In the genomic region with DNA sequence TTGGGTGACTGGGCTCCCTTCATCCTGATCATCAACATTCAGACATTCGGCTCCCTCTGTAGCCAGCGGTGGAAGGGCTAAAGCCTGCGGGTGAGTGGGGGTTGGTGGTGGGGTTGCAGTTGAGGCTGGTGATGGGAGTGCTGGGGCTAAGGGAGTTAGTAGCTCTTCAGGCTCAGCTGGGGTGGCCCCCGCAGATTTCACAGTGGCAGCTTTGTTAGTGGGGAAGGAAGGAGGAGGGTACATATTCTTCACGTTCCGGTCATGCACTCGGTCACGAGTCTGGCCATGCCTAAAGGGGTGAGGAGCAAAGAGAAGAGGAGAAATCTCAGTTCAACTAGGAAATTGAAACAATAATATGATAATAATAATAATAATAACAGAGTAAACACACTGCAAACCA, we compare ENCODE assay signal across 18 cellular contexts. TPM values are rescaled to one million over a fixed set of nuclear protein-coding genes. Genes with fewer than 3 reads are reported as not detected.
DNase-seq lines count a peak whose midpoint lies in the region; ATAC-seq and TF ChIP-seq lines count a peak whose summit lies in the region.
"Had no signal": no experiment of that assay in that cellular context is flagged by ENCODE, and none has a peak within 500 bp of the region (broad histone marks: within the 10 kb centered on the region; RNA-seq: fewer than 3 reads in every experiment).

No MANE protein-coding gene starts in this region.

- intact Hi-C loops in head of caudate nucleus (cut with DNase I): no loop called here

- H3K4me1 Mint-ChIP-seq in stimulated activated effector memory CD8-positive, alpha-beta T cell treated with anti-CD3 and anti-CD28 coated beads, Interleukin-12 subunit alpha, Interleukin-12 subunit beta, amount 100 ng/mL, for 72 hours: peaks cover 14% of the 10 kb centered on the region

- no peak overlapping the region for H3K4me3 Mint-ChIP-seq in stimulated activated effector memory CD8-positive, alpha-beta T cell treated with anti-CD3 and anti-CD28 coated beads, Interleukin-12 subunit alpha, Interleukin-12 subunit beta, amount 100 ng/mL, for 72 hours
- H3K4me3 Mint-ChIP-seq: CD8-positive, alpha-beta T cell had no signal

- DNase-seq in Ammon's horn (ENCODE audit: low spot score): peak; percentile 42
- DNase-seq in head of caudate nucleus: peak in 36 of 42 donors; percentile 12 to 84 (median 36)
- no peak for DNase-seq in stimulated activated effector memory CD8-positive, alpha-beta T cell treated with anti-CD3 and anti-CD28 coated beads, Interleukin-12 subunit alpha, Interleukin-12 subunit beta, amount 100 ng/mL, for 72 hours (ENCODE audit: low spot score in 2 of 2)
- DNase-seq in activated CD8-positive, alpha-beta memory T cell treated with anti-CD3 and anti-CD28 coated beads, Interleukin-2, amount 50 U/mL, for 48 hours: no peak
- DNase-seq in GM13976 (ENCODE audit: low spot score): no peak
- DNase-seq: 8988T; CD8-positive, alpha-beta T cell; DMS79 treated with DMSO at 0.1 percent for 48 hours; GOT3; NCI-H1417; NCI-H187 treated with DMSO at 0.1 percent for 48 hours; NCI-H748 treated with DMSO at 0.1 percent for 48 hours; OCI-M1; SJCRH30 had no signal

- H3K27ac ChIP-seq in angular gyrus (ENCODE audit: low read depth, low read length): peak overlapping the region; percentile 25
- H3K27ac ChIP-seq: BLaER1, SJCRH30 had no signal

- in situ Hi-C loops in GM13976 (cut with MboI; ENCODE audit: low sequenced_read_pairs, unreplicated experiment): no loop called here

- no peak for ATAC-seq in stimulated activated effector memory CD8-positive, alpha-beta T cell treated with anti-CD3 and anti-CD28 coated beads, Interleukin-12 subunit alpha, Interleukin-12 subunit beta, amount 100 ng/mL, for 72 hours
- no peak for ATAC-seq in esophagus mucosa
- ATAC-seq in GM18511 (IDR thresholded peaks at IDR 0.05; ENCODE audit: unreplicated experiment): no peak
- ATAC-seq: CD8-positive, alpha-beta T cell had no signal

- peak overlapping the region; percentile 67 for H3K27ac Mint-ChIP-seq in stimulated activated effector memory CD8-positive, alpha-beta T cell treated with anti-CD3 and anti-CD28 coated beads, Interleukin-12 subunit alpha, Interleukin-12 subunit beta, amount 100 ng/mL, for 72 hours

- peaks cover 100% of the 10 kb centered on the region for H3K36me3 Mint-ChIP-seq in stimulated activated effector memory CD8-positive, alpha-beta T cell treated with anti-CD3 and anti-CD28 coated beads, Interleukin-12 subunit alpha, Interleukin-12 subunit beta, amount 100 ng/mL, for 72 hours

- no peak for TF ChIP-seq CTCF in GM13976 (IDR thresholded peaks at IDR 0.05; ENCODE audit: borderline replicate concordance, control extremely low read depth, extremely low read depth, insufficient read depth, missing control alignments)

- no peaks in the 10 kb centered on the region for H3K9me3 Mint-ChIP-seq in stimulated activated effector memory CD8-positive, alpha-beta T cell treated with anti-CD3 and anti-CD28 coated beads, Interleukin-12 subunit alpha, Interleukin-12 subunit beta, amount 100 ng/mL, for 72 hours
- H3K9me3 Mint-ChIP-seq: CD8-positive, alpha-beta T cell had no signal

RNA-seq across cellular contexts. Expression of a gene that starts 6.8 kb away (rescaled TPM):
- 178 TPM for total RNA-seq in esophagus mucosa

RNA-seq across cellular contexts. Expression of a gene that starts 33.7 kb away (rescaled TPM):
- total RNA-seq in esophagus mucosa: 14.0 TPM
- total RNA-seq: CD8-positive, alpha-beta T cell had no signal

RNA-seq across cellular contexts. Expression of a gene that starts 53.1 kb away (rescaled TPM):
- total RNA-seq in esophagus mucosa: 37.5 TPM

RNA-seq across cellular contexts. Expression of a gene that starts 59.1 kb away (rescaled TPM):
- total RNA-seq in esophagus mucosa: 21.9 TPM

Comparison
In these comparisons a context has a peak if more than half of its experiments do, and no peak if none do; other contexts are left out.
1. DNase-seq: peak in Ammon's horn (single experiment) and head of caudate nucleus (36 of 42); none in stimulated activated effector memory CD8-positive, alpha-beta T cell treated with anti-CD3 and anti-CD28 coated beads, Interleukin-12 subunit alpha, Interleukin-12 subunit beta, amount 100 ng/mL, for 72 hours (0 of 2), activated CD8-positive, alpha-beta memory T cell treated with anti-CD3 and anti-CD28 coated beads, Interleukin-2, amount 50 U/mL, for 48 hours (single experiment) and GM13976 (single experiment).